In the genomic region with DNA sequence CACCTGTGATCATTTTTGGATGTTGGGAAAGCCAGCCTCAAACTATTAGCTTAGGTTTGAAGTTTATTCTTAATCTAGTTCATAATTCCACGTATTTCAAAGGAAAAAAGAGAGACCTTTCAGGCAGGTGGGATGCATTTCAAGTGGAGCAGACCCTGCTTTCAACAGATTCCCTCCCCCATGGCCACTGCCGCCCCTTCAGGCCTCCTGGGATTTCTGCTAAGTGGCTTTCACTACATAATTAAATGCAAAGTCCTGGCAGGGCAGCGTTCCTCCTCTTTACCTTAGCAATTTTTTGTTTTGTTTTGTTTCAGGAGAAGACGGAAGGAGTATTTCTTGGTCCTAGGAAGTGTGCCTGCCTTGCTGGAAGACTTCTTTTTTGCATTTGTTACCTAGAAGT, we compare ENCODE assay signal across 23 cellular contexts. TPM values are rescaled to one million over a fixed set of nuclear protein-coding genes. Genes with fewer than 3 reads are reported as not detected.
DNase-seq lines count a peak whose midpoint lies in the region; ATAC-seq and TF ChIP-seq lines count a peak whose summit lies in the region.
"Had no signal": no experiment of that assay in that cellular context is flagged by ENCODE, and none has a peak within 500 bp of the region (broad histone marks: within the 10 kb centered on the region; RNA-seq: fewer than 3 reads in every experiment).

No MANE protein-coding gene starts in this region.

- no peaks in the 10 kb centered on the region for H3K9me3 ChIP-seq in H9 (ENCODE audit: control insufficient read depth, low read depth, low read length)
- H3K9me3 ChIP-seq in endodermal cell (ENCODE audit: control insufficient read depth, low read length) = no peaks in the 10 kb centered on the region
- no peaks in the 10 kb centered on the region for H3K9me3 ChIP-seq in breast epithelium
- H3K9me3 ChIP-seq: BE2C, MG63 had no signal

- no peaks in the 10 kb centered on the region for H4K20me1 ChIP-seq in H9 (ENCODE audit: control insufficient read depth, insufficient read depth, insufficient read length)

- intact Hi-C loops in breast epithelium (cut with DNase I; ENCODE audit: low total_unique reads) = no loop called here

- H3K9me3 Mint-ChIP-seq in H9 (no peaks in the 10 kb centered on the region), endodermal cell (no peaks in the 10 kb centered on the region), nephron progenitor cell (no peaks in the 10 kb centered on the region)
- no peaks in the 10 kb centered on the region for H3K9me3 Mint-ChIP-seq in stimulated activated effector memory CD8-positive, alpha-beta T cell treated with anti-CD3 and anti-CD28 coated beads, Interleukin-12 subunit alpha, Interleukin-12 subunit beta, amount 100 ng/mL, for 72 hours

- no peak overlapping the region for H2BK15ac ChIP-seq in H9 (ENCODE audit: low read depth, low read length)

- H2AFZ ChIP-seq in H9 (ENCODE audit: low read length) = no peak overlapping the region
- H2AFZ ChIP-seq: GM23248 had no signal

- no peak overlapping the region for H3K23ac ChIP-seq in H9 (ENCODE audit: insufficient read length, low read depth, low read length)

- no peak overlapping the region for H3K4me2 ChIP-seq in H9 (ENCODE audit: insufficient read depth, insufficient read length, low read length)

- ATAC-seq in stimulated activated effector memory CD8-positive, alpha-beta T cell treated with anti-CD3 and anti-CD28 coated beads, Interleukin-12 subunit alpha, Interleukin-12 subunit beta, amount 100 ng/mL, for 72 hours = no peak

- no peak overlapping the region for H3K4ac ChIP-seq in H9 (ENCODE audit: low read depth, low read length)

- no peak overlapping the region for H3T11ph ChIP-seq in H9 (ENCODE audit: low read length)

- H4K8ac ChIP-seq in H9 (replicated peaks; ENCODE audit: insufficient read length, low read depth, low read length) = no peak overlapping the region

- H3K4me1 ChIP-seq in H9 (ENCODE audit: insufficient read depth, low read length) (peaks cover 4% of the 10 kb centered on the region; the same call in 1 of the 2 replicates), endodermal cell (ENCODE audit: control insufficient read depth, insufficient read depth, low read length) (peaks cover 3% of the 10 kb centered on the region), breast epithelium (no peaks in the 10 kb centered on the region)
- H3K4me1 ChIP-seq: BE2C had no signal

- H3K4me1 Mint-ChIP-seq in H9 (peaks cover 10 to 16% of the 10 kb centered on the region in 2 experiments), endodermal cell (peaks cover 10% of the 10 kb centered on the region), nephron progenitor cell (peaks cover 23% of the 10 kb centered on the region)
- peaks cover 4% of the 10 kb centered on the region for H3K4me1 Mint-ChIP-seq in stimulated activated effector memory CD8-positive, alpha-beta T cell treated with anti-CD3 and anti-CD28 coated beads, Interleukin-12 subunit alpha, Interleukin-12 subunit beta, amount 100 ng/mL, for 72 hours
- H3K4me1 Mint-ChIP-seq: CD4-positive, CD25-positive, alpha-beta regulatory T cell had no signal

- H2AK5ac ChIP-seq in H9 (ENCODE audit: insufficient read length, low read length) = no peak overlapping the region

- no peak overlapping the region for H3K56ac ChIP-seq in H9 (ENCODE audit: insufficient read length, low read depth, low read length)

- H4K91ac ChIP-seq in H9 (ENCODE audit: insufficient read length, low read depth, low read length) = no peak overlapping the region

- H3K27ac Mint-ChIP-seq in H9 (peak overlapping the region in 2 of 3 experiments; percentile 1 to 20; a peak in 2 of 7 replicates), endodermal cell (no peak overlapping the region), nephron progenitor cell (peak overlapping the region; percentile 36)
- no peak overlapping the region for H3K27ac Mint-ChIP-seq in stimulated activated effector memory CD8-positive, alpha-beta T cell treated with anti-CD3 and anti-CD28 coated beads, Interleukin-12 subunit alpha, Interleukin-12 subunit beta, amount 100 ng/mL, for 72 hours
- H3K27ac Mint-ChIP-seq: CD4-positive, CD25-positive, alpha-beta regulatory T cell had no signal

- TF ChIP-seq POLR2A in breast epithelium (IDR thresholded peaks at IDR 0.05) = no peak

- H3K27me3 Mint-ChIP-seq in H9 (ENCODE audit: low read depth) (peaks cover 2% of the 10 kb centered on the region), endodermal cell (ENCODE audit: insufficient read depth) (peaks cover 13% of the 10 kb centered on the region), nephron progenitor cell (ENCODE audit: low read depth, poor library complexity) (peaks cover 3% of the 10 kb centered on the region)
- H3K27me3 Mint-ChIP-seq: CD4-positive, CD25-positive, alpha-beta regulatory T cell had no signal

- H3K27me3 ChIP-seq in H9 (ENCODE audit: insufficient read depth, low read length) (no peaks in the 10 kb centered on the region), endodermal cell (ENCODE audit: control insufficient read depth, insufficient read depth, low read length, poor library complexity, severe bottlenecking) (peaks cover 7% of the 10 kb centered on the region), breast epithelium (no peaks in the 10 kb centered on the region)
- H3K27me3 ChIP-seq: BE2C, MG63 had no signal

- no peak overlapping the region for H3K14ac ChIP-seq in H9 (ENCODE audit: insufficient read depth, low read length)

- DNase-seq in NCI-H1092 treated with DMSO at 0.1 percent for 48 hours (lab: John Stamatoyannopoulos, UW) = peak; percentile 21
- DNase-seq in NCI-H1092 (lab: John Stamatoyannopoulos, UW) = no peak
- no peak for DNase-seq in H9
- peak; percentile 61 for DNase-seq in endodermal cell
- DNase-seq in nephron progenitor cell = no peak
- no peak for DNase-seq in stimulated activated effector memory CD8-positive, alpha-beta T cell treated with anti-CD3 and anti-CD28 coated beads, Interleukin-12 subunit alpha, Interleukin-12 subunit beta, amount 100 ng/mL, for 72 hours (ENCODE audit: low spot score in 2 of 2)
- no peak for DNase-seq in MV-4-11 (lab: John Stamatoyannopoulos, UW)
- DNase-seq in breast epithelium (ENCODE audit: low spot score in 2 of 2) = no peak
- DNase-seq: 8988T; BE2C; CD4-positive, CD25-positive, alpha-beta regulatory T cell; COR-L47; DMS 273 treated with DMSO at 0.1 percent for 48 hours; GF-D8; GM23248; Kasumi-1; MG63; NCI-H1105; NCI-H2081 treated with DMSO at 0.1 percent for 48 hours; NCI-H345; NCI-H526 treated with DMSO at 0.1 percent for 48 hours; SHP77 had no signal

- 0 out of 3 replicates have a peak, but pooled peaks have one; percentile 15 for TF ChIP-seq CTCF in H9 (conservative IDR thresholded peaks at IDR 0.05)
- peak; percentile 29 for TF ChIP-seq CTCF in endodermal cell (conservative IDR thresholded peaks at IDR 0.05)
- TF ChIP-seq CTCF in nephron progenitor cell (IDR thresholded peaks at IDR 0.05) = no peak
- TF ChIP-seq CTCF in breast epithelium (IDR thresholded peaks at IDR 0.05) = no peak

- H3K79me1 ChIP-seq in H9 (ENCODE audit: insufficient read depth, low read depth, low read length, poor library complexity, severe bottlenecking) = no peaks in the 10 kb centered on the region

- no peak overlapping the region for H2BK20ac ChIP-seq in H9 (ENCODE audit: low read depth, low read length, poor library complexity, severe bottlenecking)

- H3K36me3 Mint-ChIP-seq in H9 (ENCODE audit: insufficient read depth in 1 of 3, low read depth in 3 of 3) = no peaks in the 10 kb centered on the region
- H3K36me3 Mint-ChIP-seq in endodermal cell (ENCODE audit: low read depth) = no peaks in the 10 kb centered on the region
- H3K36me3 Mint-ChIP-seq in nephron progenitor cell (ENCODE audit: low read depth) = peaks cover 8% of the 10 kb centered on the region
- no peaks in the 10 kb centered on the region for H3K36me3 Mint-ChIP-seq in stimulated activated effector memory CD8-positive, alpha-beta T cell treated with anti-CD3 and anti-CD28 coated beads, Interleukin-12 subunit alpha, Interleukin-12 subunit beta, amount 100 ng/mL, for 72 hours
- H3K36me3 Mint-ChIP-seq: CD4-positive, CD25-positive, alpha-beta regulatory T cell had no signal

- H3K18ac ChIP-seq in H9 (ENCODE audit: insufficient read length, low read depth, low read length) = no peak overlapping the region

- H3K23me2 ChIP-seq in H9 (ENCODE audit: insufficient read length, low read depth, low read length, poor library complexity, severe bottlenecking) = no peaks in the 10 kb centered on the region

- H3K9ac ChIP-seq in H9 (ENCODE audit: extremely low read depth, insufficient read length, low read length) = no peak overlapping the region
- no peak overlapping the region for H3K9ac ChIP-seq in endodermal cell (ENCODE audit: extremely low read depth, low read length, poor library complexity, severe bottlenecking)
- H3K9ac ChIP-seq: GM23248 had no signal

- H3K4me3 ChIP-seq in endodermal cell (ENCODE audit: low read length) (no peak overlapping the region), breast epithelium (no peak overlapping the region)
- H3K4me3 ChIP-seq: GM23248, MG63, SK-N-MC had no signal

- H3K36me3 ChIP-seq in endodermal cell (ENCODE audit: control insufficient read depth, insufficient read depth, low read length) (no peaks in the 10 kb centered on the region), breast epithelium (no peaks in the 10 kb centered on the region)
- H3K36me3 ChIP-seq: BE2C, MG63 had no signal

- WGBS in H9 (ENCODE audit: extremely low coverage, insufficient read length, low lambda C conversion rate) = no CpG with 5 or more reads among the region's 4 CpGs
- WGBS in endodermal cell (ENCODE audit: insufficient coverage in 1 of 2, insufficient read length in 1 of 2), 2 experiments = 25% methylated on average over 4 of the region's 4 CpGs; no CpG with 5 or more reads in 1 of the 2 experiments

- H4K5ac ChIP-seq in H9 (ENCODE audit: insufficient read length, low read depth, low read length) = no peak overlapping the region

- H3K79me2 ChIP-seq in H9 (ENCODE audit: insufficient read depth, low read length) = no peaks in the 10 kb centered on the region

- no peak overlapping the region for H2BK120ac ChIP-seq in H9 (ENCODE audit: low read depth, low read length, poor library complexity, severe bottlenecking)

- no peak overlapping the region; a peak in 1 of 5 replicates for H3K4me3 Mint-ChIP-seq in H9
- no peak overlapping the region for H3K4me3 Mint-ChIP-seq in endodermal cell
- peak overlapping the region; percentile 22 for H3K4me3 Mint-ChIP-seq in nephron progenitor cell
- H3K4me3 Mint-ChIP-seq in stimulated activated effector memory CD8-positive, alpha-beta T cell treated with anti-CD3 and anti-CD28 coated beads, Interleukin-12 subunit alpha, Interleukin-12 subunit beta, amount 100 ng/mL, for 72 hours = no peak overlapping the region
- H3K4me3 Mint-ChIP-seq: CD4-positive, CD25-positive, alpha-beta regulatory T cell had no signal

- H2BK5ac ChIP-seq in H9 (ENCODE audit: insufficient read length, low read length) = no peak overlapping the region

- H2BK12ac ChIP-seq in H9 (ENCODE audit: insufficient read length, low read depth, low read length) = no peak overlapping the region

- H3K27ac ChIP-seq in H9 (ENCODE audit: insufficient read length, low read depth, low read length) = no peak overlapping the region
- H3K27ac ChIP-seq in endodermal cell (ENCODE audit: low read depth, low read length) = no peak overlapping the region
- H3K27ac ChIP-seq in breast epithelium = no peak overlapping the region
- H3K27ac ChIP-seq: GM23248, SK-N-MC had no signal

RNA-seq across cellular contexts. Expression of a gene that starts 36.6 kb away (rescaled TPM):
- 4.9 and 5.1 TPM in 2 replicates for total RNA-seq in H9 (2021)
- total RNA-seq in endodermal cell = 1 to 10 TPM; 1.5 to 5.1 TPM
- polyA plus RNA-seq in endodermal cell (2013, experiment 1 of 2) = 12.9 TPM
- polyA plus RNA-seq in endodermal cell (2013, experiment 2 of 2) = 11.2 TPM
- total RNA-seq in breast epithelium = 10 to 100 TPM; 21.8 to 66.6 (median 37.0) TPM
- polyA plus RNA-seq: GM23248 had no signal

Comparison
In these comparisons a context has a peak if more than half of its experiments do, and no peak if none do; other contexts are left out.
1. DNase-seq: peak in NCI-H1092 treated with DMSO at 0.1 percent for 48 hours (single experiment) and endodermal cell (single experiment); none in NCI-H1092 (single experiment), H9 (single experiment), nephron progenitor cell (single experiment), stimulated activated effector memory CD8-positive, alpha-beta T cell treated with anti-CD3 and anti-CD28 coated beads, Interleukin-12 subunit alpha, Interleukin-12 subunit beta, amount 100 ng/mL, for 72 hours (0 of 2), MV-4-11 (single experiment) and breast epithelium (0 of 2).
2. H3K27ac Mint-ChIP-seq: peak in H9 (2 of 3) and nephron progenitor cell (single experiment); none in endodermal cell (single experiment) and stimulated activated effector memory CD8-positive, alpha-beta T cell treated with anti-CD3 and anti-CD28 coated beads, Interleukin-12 subunit alpha, Interleukin-12 subunit beta, amount 100 ng/mL, for 72 hours (single experiment).
3. CTCF ChIP-seq: peak in H9 (single experiment) and endodermal cell (single experiment); none in nephron progenitor cell (single experiment) and breast epithelium (0 of 3).